In genomic region chr1:165598676-165599059, GRCh38 we compare ENCODE assay signal across 1 cellular context.
TF ChIP-seq lines count a peak whose summit lies in the region.

No MANE protein-coding gene starts in this region.

TF ChIP-seq in liver, 16 proteins besides CTCF, POLR2A, EP300 and RAD21 (continued from another document):
- TF ChIP-seq GABPA (IDR thresholded peaks at IDR 0.05 in 1 of 2, conservative IDR thresholded peaks at IDR 0.05 in 1 of 2) (no peak), FOXA2 (IDR thresholded peaks at IDR 0.05) (no peak), FOXA1 (IDR thresholded peaks at IDR 0.05) (no peak), HNF4A (conservative IDR thresholded peaks at IDR 0.05) (no peak), EGR1 (IDR thresholded peaks at IDR 0.05; ENCODE audit: low read depth in 2 of 2) (no peak), SP1 (IDR thresholded peaks at IDR 0.05) (no peak), NR2F2 (IDR thresholded peaks at IDR 0.05) (no peak), TAF1 (conservative IDR thresholded peaks at IDR 0.05) (no peak), REST (IDR thresholded peaks at IDR 0.05) (no peak), JUND (IDR thresholded peaks at IDR 0.05) (no peak), HNF4G (IDR thresholded peaks at IDR 0.05) (no peak)
- TF ChIP-seq, protein P1, sequence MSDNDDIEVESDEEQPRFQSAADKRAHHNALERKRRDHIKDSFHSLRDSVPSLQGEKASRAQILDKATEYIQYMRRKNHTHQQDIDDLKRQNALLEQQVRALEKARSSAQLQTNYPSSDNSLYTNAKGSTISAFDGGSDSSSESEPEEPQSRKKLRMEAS (IDR thresholded peaks at IDR 0.05): no peak
